In genomic region chr7:4713183-4713784, GRCh38 we compare ENCODE assay signal across 9 cellular contexts. TPM values are rescaled to one million over a fixed set of nuclear protein-coding genes. Genes with fewer than 3 reads are reported as not detected.
DNase-seq lines count a peak whose midpoint lies in the region; ATAC-seq lines count a peak whose summit lies in the region.
"Had no signal": no experiment of that assay in that cellular context is flagged by ENCODE, and none has a peak within 500 bp of the region (broad histone marks: within the 10 kb centered on the region; RNA-seq: fewer than 3 reads in every experiment).

No MANE protein-coding gene starts in this region.

- H3K36me3 Mint-ChIP-seq in activated CD4-positive, alpha-beta memory T cell treated with anti-CD3 and anti-CD28 coated beads, Interleukin-2, amount 10 ng/mL, durations not matched to agents 7 days and 5 days (ENCODE audit: low read depth), result peaks cover 15% of the 10 kb centered on the region
- H3K36me3 Mint-ChIP-seq: activated naive CD8-positive, alpha-beta T cell had no signal

- POLR2A ChIA-PET in activated CD4-positive, alpha-beta memory T cell treated with anti-CD3 and anti-CD28 coated beads, Interleukin-2, amount 10 ng/mL, durations not matched to agents 7 days and 5 days (lab: Charles Lee), result interaction anchor here (0.8 to 1.6 kb wide), 3 partner anchors 11 to 72 kb away, joined by 3 to 5 read pairs (median 4); no protein-coding TSS in a partner anchor

- peak; percentile 69 for ATAC-seq in GM19438 (IDR thresholded peaks at IDR 0.05; ENCODE audit: low read depth, unreplicated experiment)
- no peak for ATAC-seq in right cardiac atrium
- ATAC-seq in HG02840 (IDR thresholded peaks at IDR 0.05; ENCODE audit: low FRiP score, unreplicated experiment), result no peak

- H3K9me3 ChIP-seq in right cardiac atrium (ENCODE audit: control insufficient read depth, low read length), result no peaks in the 10 kb centered on the region

- intact Hi-C loops in right cardiac atrium (cut with DNase I), result no loop called here

- H3K27ac Mint-ChIP-seq in activated CD4-positive, alpha-beta memory T cell treated with anti-CD3 and anti-CD28 coated beads, Interleukin-2, amount 10 ng/mL, durations not matched to agents 7 days and 5 days, result no peak overlapping the region

- H3K4me3 ChIP-seq in right cardiac atrium (ENCODE audit: low read length), result no peak overlapping the region

- H3K9me3 Mint-ChIP-seq in activated CD4-positive, alpha-beta memory T cell treated with anti-CD3 and anti-CD28 coated beads, Interleukin-2, amount 10 ng/mL, durations not matched to agents 7 days and 5 days, result no peaks in the 10 kb centered on the region

- peaks cover 22% of the 10 kb centered on the region for H3K4me1 Mint-ChIP-seq in activated CD4-positive, alpha-beta memory T cell treated with anti-CD3 and anti-CD28 coated beads, Interleukin-2, amount 10 ng/mL, durations not matched to agents 7 days and 5 days

- H3K4me1 ChIP-seq in right cardiac atrium (ENCODE audit: control insufficient read depth, insufficient read depth, low read length), result no peaks in the 10 kb centered on the region

- 88% methylated on average over 27 of the region's 27 CpGs for WGBS in right cardiac atrium

- H3K27ac ChIP-seq in right cardiac atrium (ENCODE audit: low read length), result no peak overlapping the region

- peak; percentile 68 for DNase-seq in Caki2 (ENCODE audit: low read depth)
- DNase-seq in KBM-7, result peak; percentile 17
- DNase-seq in right cardiac atrium, result peak in 2 of 3 donors; percentile 37 to 47
- no peak for DNase-seq in activated CD4-positive, alpha-beta memory T cell treated with anti-CD3 and anti-CD28 coated beads, Interleukin-2, amount 10 ng/mL, durations not matched to agents 7 days and 5 days
- no peak for DNase-seq in NCI-H187 treated with DMSO at 0.1 percent for 48 hours (lab: John Stamatoyannopoulos, UW)
- DNase-seq in COR-L47 (lab: John Stamatoyannopoulos, UW), result no peak

- in situ Hi-C loops in Caki2 (cut with HindIII; ENCODE audit: low pct_unique_long_range_greater_than_20kb, low sequenced_read_pairs) (no loop called here), KBM-7 (cut with MboI; ENCODE audit: low pct_unique_long_range_greater_than_20kb, low sequenced_read_pairs) (no loop called here)

- no peaks in the 10 kb centered on the region for H3K27me3 Mint-ChIP-seq in activated CD4-positive, alpha-beta memory T cell treated with anti-CD3 and anti-CD28 coated beads, Interleukin-2, amount 10 ng/mL, durations not matched to agents 7 days and 5 days
- H3K27me3 Mint-ChIP-seq: activated naive CD8-positive, alpha-beta T cell had no signal

- H3K4me3 Mint-ChIP-seq in activated CD4-positive, alpha-beta memory T cell treated with anti-CD3 and anti-CD28 coated beads, Interleukin-2, amount 10 ng/mL, durations not matched to agents 7 days and 5 days, result no peak overlapping the region
- H3K4me3 Mint-ChIP-seq: activated naive CD8-positive, alpha-beta T cell had no signal

- no peaks in the 10 kb centered on the region for H3K27me3 ChIP-seq in right cardiac atrium (ENCODE audit: control insufficient read depth, insufficient read depth)

- CTCF ChIA-PET in activated CD4-positive, alpha-beta memory T cell treated with anti-CD3 and anti-CD28 coated beads, Interleukin-2, amount 10 ng/mL, durations not matched to agents 7 days and 5 days (lab: Charles Lee), result interaction anchor here (0.6 to 0.9 kb wide), 2 partner anchors 28 to 33 kb away, joined by 3 read pairs; no protein-coding TSS in a partner anchor

RNA-seq across cellular contexts. Expression of gene FOXK1, which starts 31.2 kb away (rescaled TPM):
- 13.2 and 19.8 TPM in 2 replicates for total RNA-seq in Caki2 (2014; rRNA removed; shearing (Covaris generic); ENCODE audit: low replicate concordance)
- total RNA-seq in right cardiac atrium, result 10 to 100 TPM; 15.4 to 22.4 (median 20.3) TPM
- 10.9 TPM for polyA plus RNA-seq in right cardiac atrium
- 10 to 100 TPM; 32.7 to 33.2 TPM for total RNA-seq in activated CD4-positive, alpha-beta memory T cell treated with anti-CD3 and anti-CD28 coated beads, Interleukin-2, amount 10 ng/mL, durations not matched to agents 7 days and 5 days

Comparison
In these comparisons a context has a peak if more than half of its experiments do, and no peak if none do; other contexts are left out.
1. DNase-seq: peak in Caki2 (single experiment), KBM-7 (single experiment) and right cardiac atrium (2 of 3); none in activated CD4-positive, alpha-beta memory T cell treated with anti-CD3 and anti-CD28 coated beads, Interleukin-2, amount 10 ng/mL, durations not matched to agents 7 days and 5 days (single experiment), NCI-H187 treated with DMSO at 0.1 percent for 48 hours (single experiment) and COR-L47 (single experiment).